In the genomic region with DNA sequence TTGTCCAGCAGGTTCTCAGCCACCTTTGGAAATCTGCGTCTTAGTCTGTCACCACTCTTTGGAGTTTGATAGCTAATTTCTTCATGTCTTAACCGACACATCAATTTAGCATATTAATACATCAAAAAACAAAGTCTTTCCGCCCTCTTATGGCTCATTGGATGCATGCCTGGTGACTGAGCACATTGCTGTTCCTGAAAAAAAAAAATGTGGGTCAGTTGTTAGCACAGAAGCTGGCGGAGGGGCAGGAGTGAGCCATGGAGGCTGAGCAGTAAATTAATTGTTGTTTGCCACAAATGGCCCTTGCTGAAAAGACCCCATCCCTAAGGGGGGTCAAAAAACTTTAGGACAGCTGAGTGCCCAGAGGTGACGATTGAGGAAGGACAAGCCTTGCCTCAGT, we compare ENCODE assay signal across 9 cellular contexts. TPM values are rescaled to one million over a fixed set of nuclear protein-coding genes. Genes with fewer than 3 reads are reported as not detected.
"Had no signal": no experiment of that assay in that cellular context is flagged by ENCODE, and none has a peak within 500 bp of the region (broad histone marks: within the 10 kb centered on the region; RNA-seq: fewer than 3 reads in every experiment).

No MANE protein-coding gene starts in this region.

RNA-seq across cellular contexts. Expression of a gene that starts 5.6 kb away (rescaled TPM):
- polyA plus RNA-seq: neural cell had no signal

RNA-seq across cellular contexts. Expression of a gene that starts 16.9 kb away (rescaled TPM):
- total RNA-seq: activated CD4-positive, alpha-beta T cell treated with anti-CD3 and anti-CD28 coated beads, Interleukin-2, amount 10 ng/mL, durations not matched to agents 7 days and 5 days; activated CD8-positive, alpha-beta memory T cell treated with anti-CD3 and anti-CD28 coated beads, Interleukin-2, amount 10 ng/mL, durations not matched to agents 7 days and 5 days; activated CD8-positive, alpha-beta T cell treated with anti-CD3 and anti-CD28 coated beads for 36 hours; fibroblast of villous mesenchyme; mesenteric fat pad; smooth muscle cell; T-cell had no signal
- polyA plus RNA-seq: heart right ventricle had no signal
